9 cellular contexts compared by ENCODE assay signal in the genomic region with DNA sequence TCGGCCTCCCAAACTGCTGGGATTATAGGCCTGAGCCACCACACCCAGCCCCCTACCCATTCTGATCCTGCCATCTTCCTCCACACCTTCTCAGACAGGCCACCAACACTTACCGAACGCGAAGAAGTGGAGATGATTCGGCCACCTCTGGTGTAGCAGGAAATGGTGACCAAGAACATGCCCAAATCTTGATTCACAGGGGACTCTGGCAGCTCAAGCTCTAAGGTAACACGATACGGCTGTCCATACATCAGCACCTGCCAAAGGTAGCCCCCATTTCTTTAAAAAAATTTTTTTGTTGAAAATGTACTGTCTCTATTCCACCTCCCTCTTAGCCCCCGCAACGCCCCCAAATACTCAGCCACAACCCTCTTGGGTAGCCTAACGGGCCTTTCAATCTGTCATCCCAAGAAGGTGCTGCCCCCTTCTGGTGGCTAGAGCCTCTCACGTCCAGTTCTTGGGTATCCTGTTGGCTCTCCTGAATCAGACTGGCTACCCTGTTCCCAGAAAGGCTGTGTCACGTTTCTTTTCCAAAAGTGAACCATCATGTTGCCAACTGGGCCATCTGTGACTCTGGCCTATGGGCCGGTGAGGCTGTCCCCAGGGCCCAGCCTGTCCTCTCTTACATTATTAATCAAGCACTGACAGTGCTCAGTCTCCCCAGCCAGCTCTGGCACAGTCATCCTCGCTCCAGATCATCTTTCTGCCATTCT. TPM values are rescaled to one million over a fixed set of nuclear protein-coding genes. Genes with fewer than 3 reads are reported as not detected.
DNase-seq lines count a peak whose midpoint lies in the region; ATAC-seq, FAIRE-seq and TF ChIP-seq lines count a peak whose summit lies in the region.
"Had no signal": no experiment of that assay in that cellular context is flagged by ENCODE, and none has a peak within 500 bp of the region (broad histone marks: within the 10 kb centered on the region; RNA-seq: fewer than 3 reads in every experiment).

No MANE protein-coding gene starts in this region.

- H3K27me3 Mint-ChIP-seq in WTC11 (ENCODE audit: low read depth): no peaks in the 10 kb centered on the region

- no peak overlapping the region for H3K4me3 ChIP-seq in bronchial epithelial cell (ENCODE audit: low read depth, low read length)
- H3K4me3 ChIP-seq: BLaER1 had no signal

- POLR2A ChIA-PET in WTC11 (lab: Charles Lee): interaction anchor here (1.2 kb wide), 1 partner anchor 103 kb away, joined by 3 read pairs; a partner anchor contains a TSS

- H3K27me3 ChIP-seq in bronchial epithelial cell (ENCODE audit: control insufficient read depth, insufficient read depth, low read length): no peaks in the 10 kb centered on the region
- H3K27me3 ChIP-seq: BLaER1 had no signal

- no peak for FAIRE-seq in bronchial epithelial cell (lab: Jason Lieb, UNC)

- H3K36me3 Mint-ChIP-seq in WTC11: peaks cover 32% of the 10 kb centered on the region

- peak overlapping the region; percentile 73 for H3K27ac Mint-ChIP-seq in WTC11

- TF ChIP-seq CTCF in WTC11 (IDR thresholded peaks at IDR 0.05) (peak; percentile 84), bronchial epithelial cell (IDR thresholded peaks at IDR 0.05; ENCODE audit: insufficient read depth, low read length, severe bottlenecking) (peak; percentile 80)

- DNase-seq in NCI-H1417 (lab: John Stamatoyannopoulos, UW) (peak; percentile 30 to 80 (median 71)), NCI-H1417 treated with DMSO at 0.1 percent for 48 hours (lab: John Stamatoyannopoulos, UW) (no peak), NCI-H1694 treated with DMSO at 0.1 percent for 48 hours (lab: John Stamatoyannopoulos, UW) (peak; percentile 16), WTC11 (ENCODE audit: low spot score) (peak; percentile 86), bronchial epithelial cell (ENCODE audit: low read depth) (peak; percentile 68), islet precursor cell (peak; percentile 84)
- DNase-seq in stimulated activated CD4-positive, alpha-beta T cell treated with anti-CD3 and anti-CD28 coated beads, Interleukin-1b, Interleukin-23, amount 100 ng/mL, for 4 hours (ENCODE audit: low read depth in 2 of 2): peak; percentile 61 to 71

- no peaks in the 10 kb centered on the region for H3K9me3 Mint-ChIP-seq in WTC11

- H3K36me3 ChIP-seq in bronchial epithelial cell (ENCODE audit: control insufficient read depth, insufficient read depth, low read length): peaks cover 10% of the 10 kb centered on the region

- ATAC-seq in WTC11 (peak; percentile 84), HG02623 (IDR thresholded peaks at IDR 0.05; ENCODE audit: unreplicated experiment) (no peak)

- peaks cover 2% of the 10 kb centered on the region; the same call in 1 of the 2 replicates for H3K4me1 Mint-ChIP-seq in WTC11

- CTCF ChIA-PET in WTC11 (lab: Charles Lee): interaction anchor here (0.6 to 2.8 kb wide), 28 partner anchors 11 to 300 kb away, joined by 3 to 14 read pairs (median 4); a partner anchor contains a TSS

- no peak overlapping the region for H3K4me3 Mint-ChIP-seq in WTC11

TF ChIP-seq in WTC11, 78 proteins besides CTCF, POLR2A, EP300 and RAD21:
- TF ChIP-seq, protein P1, sequence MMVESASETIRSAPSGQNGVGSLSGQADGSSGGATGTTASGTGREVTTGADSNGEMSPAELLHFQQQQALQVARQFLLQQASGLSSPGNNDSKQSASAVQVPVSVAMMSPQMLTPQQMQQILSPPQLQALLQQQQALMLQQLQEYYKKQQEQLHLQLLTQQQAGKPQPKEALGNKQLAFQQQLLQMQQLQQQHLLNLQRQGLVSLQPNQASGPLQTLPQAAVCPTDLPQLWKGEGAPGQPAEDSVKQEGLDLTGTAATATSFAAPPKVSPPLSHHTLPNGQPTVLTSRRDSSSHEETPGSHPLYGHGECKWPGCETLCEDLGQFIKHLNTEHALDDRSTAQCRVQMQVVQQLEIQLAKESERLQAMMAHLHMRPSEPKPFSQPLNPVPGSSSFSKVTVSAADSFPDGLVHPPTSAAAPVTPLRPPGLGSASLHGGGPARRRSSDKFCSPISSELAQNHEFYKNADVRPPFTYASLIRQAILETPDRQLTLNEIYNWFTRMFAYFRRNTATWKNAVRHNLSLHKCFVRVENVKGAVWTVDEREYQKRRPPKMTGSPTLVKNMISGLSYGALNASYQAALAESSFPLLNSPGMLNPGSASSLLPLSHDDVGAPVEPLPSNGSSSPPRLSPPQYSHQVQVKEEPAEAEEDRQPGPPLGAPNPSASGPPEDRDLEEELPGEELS (CRISPR knock-in tag; IDR thresholded peaks at IDR 0.05): no peak
- TF ChIP-seq CREB1 (CRISPR knock-in tag; IDR thresholded peaks at IDR 0.05) (no peak), NFATC4 (CRISPR knock-in tag; IDR thresholded peaks at IDR 0.05) (no peak), SMAD4 (CRISPR knock-in tag; IDR thresholded peaks at IDR 0.05) (no peak), IRF2 (CRISPR knock-in tag; IDR thresholded peaks at IDR 0.05; ENCODE audit: borderline replicate concordance, low read depth) (no peak)
- TF ChIP-seq, protein P2, sequence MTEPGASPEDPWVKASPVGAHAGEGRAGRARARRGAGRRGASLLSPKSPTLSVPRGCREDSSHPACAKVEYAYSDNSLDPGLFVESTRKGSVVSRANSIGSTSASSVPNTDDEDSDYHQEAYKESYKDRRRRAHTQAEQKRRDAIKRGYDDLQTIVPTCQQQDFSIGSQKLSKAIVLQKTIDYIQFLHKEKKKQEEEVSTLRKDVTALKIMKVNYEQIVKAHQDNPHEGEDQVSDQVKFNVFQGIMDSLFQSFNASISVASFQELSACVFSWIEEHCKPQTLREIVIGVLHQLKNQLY (CRISPR knock-in tag; IDR thresholded peaks at IDR 0.05): no peak
- TF ChIP-seq, protein P3, sequence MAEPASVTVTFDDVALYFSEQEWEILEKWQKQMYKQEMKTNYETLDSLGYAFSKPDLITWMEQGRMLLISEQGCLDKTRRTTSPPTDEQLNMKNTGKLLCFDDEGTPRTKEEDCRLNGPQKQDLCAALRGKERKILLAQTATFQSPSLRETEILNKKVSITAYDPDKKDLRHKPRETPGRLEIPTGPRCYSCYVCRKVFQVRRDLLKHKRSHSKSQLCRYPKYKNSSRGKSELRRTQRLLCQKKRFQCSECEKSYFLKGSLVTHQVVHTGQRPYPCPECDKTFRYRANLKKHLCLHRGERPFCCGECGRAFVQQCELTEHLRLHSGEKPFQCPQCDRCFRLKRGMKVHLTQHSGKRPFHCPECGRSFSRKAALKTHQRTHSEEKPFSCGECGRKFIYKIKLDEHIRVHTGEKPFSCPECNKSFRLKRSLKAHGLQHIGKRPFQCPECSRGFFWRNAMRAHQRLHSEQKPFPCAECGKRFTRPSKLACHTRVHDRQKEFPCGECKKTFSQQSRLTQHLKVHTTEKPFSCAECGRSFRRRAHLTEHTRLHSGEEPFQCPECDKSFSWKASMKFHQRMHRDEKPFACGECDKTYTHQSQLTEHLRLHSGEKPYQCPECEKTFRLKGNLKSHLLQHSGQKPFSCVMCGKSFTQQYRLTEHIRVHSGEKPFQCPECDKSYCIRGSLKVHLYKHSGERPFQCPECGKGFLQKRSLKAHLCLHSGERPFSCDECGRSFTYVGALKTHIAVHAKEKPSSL (CRISPR knock-in tag; conservative IDR thresholded peaks at IDR 0.05): no peak

RNA-seq across cellular contexts. Expression of a gene that starts 5.3 kb away (rescaled TPM):
- 0.16 to 0.39 TPM (median 0.23 TPM) in 3 replicates for total RNA-seq in WTC11 (2021)
- 0.26 and 1.2 TPM in 2 replicates for total RNA-seq in bronchial epithelial cell

RNA-seq across cellular contexts. Expression of a gene that starts 12.6 kb away (rescaled TPM):
- total RNA-seq in WTC11 (2021): 92.0 to 97.2 TPM (median 92.0 TPM) in 3 replicates
- total RNA-seq in bronchial epithelial cell: 23.7 and 42.0 TPM in 2 replicates

RNA-seq across cellular contexts. Expression of a gene that starts 12.9 kb away (rescaled TPM):
- total RNA-seq in WTC11 (2021) (3.5 to 6.0 TPM (median 3.9 TPM) in 3 replicates), bronchial epithelial cell (not detected in 2 replicates)

RNA-seq across cellular contexts. Expression of a gene that starts 15.7 kb away (rescaled TPM):
- total RNA-seq in WTC11 (2021): 128 to 135 TPM (median 128 TPM) in 3 replicates
- 176 and 227 TPM in 2 replicates for total RNA-seq in bronchial epithelial cell

RNA-seq across cellular contexts. Expression of a gene that starts 22.5 kb away (rescaled TPM):
- 4.2 to 6.3 TPM (median 5.1 TPM) in 3 replicates for total RNA-seq in WTC11 (2021)
- 0.77 and 1.1 TPM in 2 replicates for total RNA-seq in bronchial epithelial cell
